ENCODE assay signal across 8 cellular contexts in the genomic region with DNA sequence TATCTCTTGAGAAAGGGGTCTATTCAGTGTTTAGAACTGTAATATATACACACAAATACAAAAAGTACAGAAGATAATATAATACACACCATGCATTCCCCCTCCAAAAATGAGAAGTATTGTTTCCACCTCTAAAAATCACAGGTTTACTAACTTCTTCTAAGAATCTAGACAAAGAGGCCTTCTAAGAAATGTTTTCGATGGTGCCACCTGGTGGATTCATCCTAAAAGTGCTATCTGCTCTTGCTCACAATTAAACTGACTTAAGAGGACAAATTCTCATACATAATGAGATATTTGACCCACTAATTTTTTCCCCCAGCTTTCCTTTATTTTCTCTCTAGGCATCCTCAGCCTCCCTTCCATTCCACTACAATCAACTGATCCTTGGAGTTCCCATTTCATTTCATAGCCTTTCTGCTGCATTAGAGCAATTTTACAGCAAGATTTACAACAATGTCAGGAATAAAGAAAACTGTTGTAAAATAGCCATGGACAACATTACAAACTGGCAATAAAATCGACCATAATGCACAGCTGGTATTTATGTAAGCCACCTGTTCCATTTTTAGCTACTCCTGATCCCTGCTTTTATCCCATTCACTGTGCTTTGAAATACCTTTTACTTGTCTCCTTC.
DNase-seq lines count a peak whose midpoint lies in the region; ATAC-seq and TF ChIP-seq lines count a peak whose summit lies in the region.

No MANE protein-coding gene starts in this region.

- no peak overlapping the region for H3K27ac Mint-ChIP-seq in CD8-positive, alpha-beta T cell

- no peak overlapping the region for H3K4me3 Mint-ChIP-seq in CD8-positive, alpha-beta T cell

- no peaks in the 10 kb centered on the region for H3K27me3 ChIP-seq in CD8-positive, alpha-beta T cell (ENCODE audit: insufficient read depth, low read length)
- no peaks in the 10 kb centered on the region for H3K27me3 ChIP-seq in hepatocyte
- no peaks in the 10 kb centered on the region for H3K27me3 ChIP-seq in spleen (replicated peaks in 1 of 7)

- no peak overlapping the region for H3K4me3 ChIP-seq in CD8-positive, alpha-beta T cell (ENCODE audit: low read depth, low read length)
- H3K4me3 ChIP-seq in hepatocyte (no peak overlapping the region), spleen (no peak overlapping the region)

- peak in 3 of 7 experiments; percentile 22 to 26 (median 25) for DNase-seq in CD8-positive, alpha-beta T cell
- DNase-seq in NCI-H226 (peak; percentile 11), hepatocyte (ENCODE audit: low spot score) (peak; percentile 75), spleen (no peak), Right ventricle myocardium superior (no peak)
- DNase-seq in activated gamma-delta T cell treated with anti-CD3 and anti-CD28 coated beads, Interleukin-2, amount 50 U/mL, for 16 hours (ENCODE audit: low read depth): peak; percentile 4

- H3K79me2 ChIP-seq in hepatocyte: no peaks in the 10 kb centered on the region

- H3K9me3 Mint-ChIP-seq in CD8-positive, alpha-beta T cell: peaks cover 4% of the 10 kb centered on the region

- ATAC-seq in CD8-positive, alpha-beta T cell: no peak
- peak; percentile 54 for ATAC-seq in GM21390 (IDR thresholded peaks at IDR 0.05; ENCODE audit: unreplicated experiment)
- ATAC-seq in HG03039 (IDR thresholded peaks at IDR 0.05; ENCODE audit: unreplicated experiment): no peak
- ATAC-seq in Right ventricle myocardium superior (ENCODE audit: poor library complexity): no peak

- no peaks in the 10 kb centered on the region for H3K27me3 Mint-ChIP-seq in CD8-positive, alpha-beta T cell (ENCODE audit: low read depth)

- H3K4me1 ChIP-seq in CD8-positive, alpha-beta T cell (ENCODE audit: insufficient read depth, low read length): no peaks in the 10 kb centered on the region
- H3K4me1 ChIP-seq in hepatocyte (ENCODE audit: insufficient read depth): no peaks in the 10 kb centered on the region
- no peaks in the 10 kb centered on the region for H3K4me1 ChIP-seq in spleen

- no peaks in the 10 kb centered on the region for H3K36me3 ChIP-seq in CD8-positive, alpha-beta T cell (ENCODE audit: insufficient read depth, low read length)
- H3K36me3 ChIP-seq in hepatocyte (replicated peaks; ENCODE audit: insufficient read depth, low read depth): no peaks in the 10 kb centered on the region
- H3K36me3 ChIP-seq in spleen: no peaks in the 10 kb centered on the region

- H4K20me1 ChIP-seq in hepatocyte (ENCODE audit: insufficient read depth, poor library complexity, severe bottlenecking): no peaks in the 10 kb centered on the region

- POLR2A ChIA-PET in CD8-positive, alpha-beta T cell (lab: Charles Lee): no interaction called here

- no peak for TF ChIP-seq POLR2A in spleen (IDR thresholded peaks at IDR 0.05)

- WGBS in hepatocyte (ENCODE audit: low lambda C conversion rate, missing lambda C conversion rate): 7% methylated on average over 2 of the region's 2 CpGs
- 0 to 3% (median 1%) methylated on average over 2 of the region's 2 CpGs for WGBS in spleen, 5 donors

- no peaks in the 10 kb centered on the region for H3K9me3 ChIP-seq in CD8-positive, alpha-beta T cell (ENCODE audit: low read length)
- H3K9me3 ChIP-seq in hepatocyte (ENCODE audit: low read depth): no peaks in the 10 kb centered on the region
- H3K9me3 ChIP-seq in spleen: peaks cover 0 to 15% (median 9%) of the 10 kb centered on the region in 8 donors

- H2AFZ ChIP-seq in hepatocyte: no peak overlapping the region

- no peaks in the 10 kb centered on the region for H3K36me3 Mint-ChIP-seq in CD8-positive, alpha-beta T cell

- H3K4me2 ChIP-seq in hepatocyte: no peak overlapping the region

- peak; percentile 67 for TF ChIP-seq CTCF in CD8-positive, alpha-beta T cell (IDR thresholded peaks at IDR 0.05)
- TF ChIP-seq CTCF in hepatocyte (IDR thresholded peaks at IDR 0.05; ENCODE audit: poor library complexity): peak; percentile 73
- peak; percentile 31 to 82 (median 62) for TF ChIP-seq CTCF in spleen (IDR thresholded peaks at IDR 0.05 in 8 of 11, conservative IDR thresholded peaks at IDR 0.05 in 3 of 11)

- H3K9me2 ChIP-seq in hepatocyte (replicated peaks; ENCODE audit: insufficient read depth): no peaks in the 10 kb centered on the region

- H3K4me1 Mint-ChIP-seq in CD8-positive, alpha-beta T cell (ENCODE audit: low read depth): no peaks in the 10 kb centered on the region

- intact Hi-C loops in CD8-positive, alpha-beta T cell (cut with DNase I, micrococcal nuclease): loop anchor here (1.0 kb wide), 1 partner anchor 176 kb away; no protein-coding TSS in a partner anchor
- intact Hi-C loops in spleen (cut with DNase I; ENCODE audit: low total_unique reads): loop anchor here (2.0 kb wide), 1 partner anchor 176 kb away; no protein-coding TSS in a partner anchor
- intact Hi-C loops in Right ventricle myocardium superior (cut with DNase I): loop anchor here (5.0 kb wide), 1 partner anchor 178 kb away; no protein-coding TSS in a partner anchor

- no peak overlapping the region for H3K27ac ChIP-seq in CD8-positive, alpha-beta T cell (ENCODE audit: low read depth, low read length)
- H3K27ac ChIP-seq in hepatocyte: no peak overlapping the region
- no peak overlapping the region for H3K27ac ChIP-seq in spleen

- CTCF ChIA-PET in CD8-positive, alpha-beta T cell (lab: Charles Lee): interaction anchor here (0.7 to 1.8 kb wide), 5 partner anchors 17 to 180 kb away, joined by 3 to 6 read pairs (median 4); no protein-coding TSS in a partner anchor

Comparison
In these comparisons a context has a peak if more than half of its experiments do, and no peak if none do; other contexts are left out.
1. DNase-seq: peak in NCI-H226 (single experiment), activated gamma-delta T cell treated with anti-CD3 and anti-CD28 coated beads, Interleukin-2, amount 50 U/mL, for 16 hours (single experiment) and hepatocyte (single experiment); none in spleen (single experiment) and Right ventricle myocardium superior (single experiment).
2. Peak in every context shown above with its lines, with median percentiles within 50 percentile points of each other: CTCF ChIP-seq.